ENCODE assay signal across 8 cellular contexts in the genomic region with DNA sequence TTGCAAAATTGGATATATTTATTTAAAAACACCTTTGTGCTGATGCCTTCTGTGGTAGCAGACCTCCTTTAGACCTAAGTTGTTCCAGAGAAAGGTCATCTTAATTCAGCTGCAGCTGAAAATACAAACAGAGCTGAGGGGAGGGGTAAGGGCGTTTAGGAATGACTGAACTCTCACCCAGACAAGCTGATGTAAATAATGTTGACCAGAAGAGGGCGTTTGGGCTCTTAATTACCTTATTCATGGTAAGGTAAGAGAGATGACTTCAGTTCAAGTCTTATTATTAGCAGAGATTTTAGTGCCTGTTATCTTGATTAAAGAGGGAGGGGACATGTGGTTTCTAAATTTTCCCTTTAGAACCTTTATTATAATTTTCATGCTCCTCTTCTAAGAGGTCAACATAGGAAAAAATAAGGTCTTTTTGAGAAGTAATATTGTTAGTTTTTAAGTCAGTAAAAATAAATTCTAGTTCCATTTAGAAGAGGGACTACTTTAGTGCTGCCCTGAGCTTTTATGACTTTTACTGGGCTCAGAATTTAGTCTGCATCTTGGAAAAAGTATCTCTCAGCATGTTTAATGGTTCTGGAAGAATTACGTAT.
DNase-seq lines count a peak whose midpoint lies in the region; ATAC-seq and TF ChIP-seq lines count a peak whose summit lies in the region.

No MANE protein-coding gene starts in this region.

- DNase-seq in DMS79 treated with DMSO at 0.1 percent for 48 hours (lab: John Stamatoyannopoulos, UW): peak; percentile 9
- DNase-seq in NCI-H82 treated with DMSO at 0.1 percent for 48 hours (lab: John Stamatoyannopoulos, UW; ENCODE audit: unreplicated experiment): peak; percentile 71
- peak; percentile 43 for DNase-seq in brain microvascular endothelial cell
- DNase-seq in left kidney (ENCODE audit: low read depth, low spot score): peak; percentile 82
- DNase-seq in globus pallidus (ENCODE audit: low spot score): no peak
- DNase-seq in NCI-H128 (lab: John Stamatoyannopoulos, UW; ENCODE audit: unreplicated experiment): no peak

- no peaks in the 10 kb centered on the region for H3K36me3 ChIP-seq in brain microvascular endothelial cell (replicated peaks)

- in situ Hi-C loops in brain microvascular endothelial cell (cut with HindIII; ENCODE audit: low pct_ligation_motif_present, low sequenced_read_pairs): no loop called here

- no peak overlapping the region for H3K27ac ChIP-seq in brain microvascular endothelial cell

- H3K4me3 ChIP-seq in brain microvascular endothelial cell (ENCODE audit: low read depth, low read length): no peak overlapping the region

- H3K27me3 ChIP-seq in brain microvascular endothelial cell (replicated peaks): no peaks in the 10 kb centered on the region

- ATAC-seq in GM19452 (IDR thresholded peaks at IDR 0.05; ENCODE audit: unreplicated experiment) (peak; percentile 90), HG03565 (IDR thresholded peaks at IDR 0.05; ENCODE audit: unreplicated experiment) (peak; percentile 65)

- peak; percentile 64 for TF ChIP-seq CTCF in brain microvascular endothelial cell (IDR thresholded peaks at IDR 0.05; ENCODE audit: low read depth, low read length, missing control alignments)

Comparison
In these comparisons a context has a peak if more than half of its experiments do, and no peak if none do; other contexts are left out.
1. DNase-seq: peak in DMS79 treated with DMSO at 0.1 percent for 48 hours (single experiment), NCI-H82 treated with DMSO at 0.1 percent for 48 hours (single experiment), brain microvascular endothelial cell (single experiment) and left kidney (single experiment); none in globus pallidus (single experiment) and NCI-H128 (single experiment).